Comparison of ENCODE assay signal across 1 cellular context in the genomic region with DNA sequence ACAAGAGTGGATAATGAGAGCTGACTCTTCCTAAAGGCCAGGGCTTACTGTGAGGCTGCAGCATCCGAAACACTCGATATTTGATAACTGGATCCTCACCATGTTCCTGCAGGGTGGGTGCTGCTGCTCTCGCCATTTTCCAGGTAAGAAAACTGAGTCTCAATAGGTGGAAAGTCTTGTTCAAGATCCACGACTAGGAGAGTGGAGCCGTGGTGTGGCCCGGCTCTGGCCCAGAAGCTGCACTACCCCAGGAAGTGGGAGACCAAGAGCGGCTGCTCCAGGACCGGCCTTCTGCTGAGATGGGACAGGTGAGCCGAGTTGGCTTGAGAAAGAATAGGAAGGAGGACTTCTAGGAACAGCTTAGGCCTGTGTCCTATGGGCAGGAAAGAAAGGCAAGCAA.
TF ChIP-seq lines count a peak whose summit lies in the region.

No MANE protein-coding gene starts in this region.

TF ChIP-seq in H1, 55 proteins besides CTCF, POLR2A, EP300 and RAD21 (continued from another document):
- TF ChIP-seq BCL11A (IDR thresholded peaks at IDR 0.05; ENCODE audit: low read depth in 2 of 2, low read length in 2 of 2) (no peak), POU5F1 (IDR thresholded peaks at IDR 0.05; ENCODE audit: low read depth, low read length) (no peak), RNF2 (IDR thresholded peaks at IDR 0.05; ENCODE audit: borderline replicate concordance, low read depth, low read length, missing control alignments, poor library complexity, severe bottlenecking) (no peak), EZH2 (IDR thresholded peaks at IDR 0.05; ENCODE audit: low read depth, low read length, severe bottlenecking) (no peak), BRCA1 (IDR thresholded peaks at IDR 0.05; ENCODE audit: low read depth, low read length) (no peak), HDAC2 (IDR thresholded peaks at IDR 0.05; ENCODE audit: borderline replicate concordance in 1 of 2, low read depth in 2 of 2, low read length in 2 of 2) (no peak)
- TF ChIP-seq, protein P1, sequence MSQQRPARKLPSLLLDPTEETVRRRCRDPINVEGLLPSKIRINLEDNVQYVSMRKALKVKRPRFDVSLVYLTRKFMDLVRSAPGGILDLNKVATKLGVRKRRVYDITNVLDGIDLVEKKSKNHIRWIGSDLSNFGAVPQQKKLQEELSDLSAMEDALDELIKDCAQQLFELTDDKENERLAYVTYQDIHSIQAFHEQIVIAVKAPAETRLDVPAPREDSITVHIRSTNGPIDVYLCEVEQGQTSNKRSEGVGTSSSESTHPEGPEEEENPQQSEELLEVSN (IDR thresholded peaks at IDR 0.05), result no peak
- TF ChIP-seq, protein P2, sequence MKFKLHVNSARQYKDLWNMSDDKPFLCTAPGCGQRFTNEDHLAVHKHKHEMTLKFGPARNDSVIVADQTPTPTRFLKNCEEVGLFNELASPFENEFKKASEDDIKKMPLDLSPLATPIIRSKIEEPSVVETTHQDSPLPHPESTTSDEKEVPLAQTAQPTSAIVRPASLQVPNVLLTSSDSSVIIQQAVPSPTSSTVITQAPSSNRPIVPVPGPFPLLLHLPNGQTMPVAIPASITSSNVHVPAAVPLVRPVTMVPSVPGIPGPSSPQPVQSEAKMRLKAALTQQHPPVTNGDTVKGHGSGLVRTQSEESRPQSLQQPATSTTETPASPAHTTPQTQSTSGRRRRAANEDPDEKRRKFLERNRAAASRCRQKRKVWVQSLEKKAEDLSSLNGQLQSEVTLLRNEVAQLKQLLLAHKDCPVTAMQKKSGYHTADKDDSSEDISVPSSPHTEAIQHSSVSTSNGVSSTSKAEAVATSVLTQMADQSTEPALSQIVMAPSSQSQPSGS (IDR thresholded peaks at IDR 0.05; ENCODE audit: low read length), result no peak
